In genomic region chr22:19799322-19800190, GRCh38 we compare ENCODE assay signal across 1 cellular context.
TF ChIP-seq lines count a peak whose summit lies in the region.

No MANE protein-coding gene starts in this region.

TF ChIP-seq in H1, 55 proteins besides CTCF, POLR2A, EP300 and RAD21 (continued from another document):
- no peak for TF ChIP-seq SUZ12 (IDR thresholded peaks at IDR 0.05; ENCODE audit: low read length)
- no peak for TF ChIP-seq PHF8 (conservative IDR thresholded peaks at IDR 0.05; ENCODE audit: low read depth, low read length)
